Comparison of ENCODE assay signal across 8 cellular contexts in genomic region chr17:21436481-21436880, GRCh38.
DNase-seq lines count a peak whose midpoint lies in the region; ATAC-seq, FAIRE-seq and TF ChIP-seq lines count a peak whose summit lies in the region.
"Not testable (repeated sequence)": the region's sequence is repeated elsewhere in the genome, so short reads cannot be mapped to it uniquely, and the experiment has no call there.

No MANE protein-coding gene starts in this region.

- H3K27me3 ChIP-seq in Karpas-422 (ENCODE audit: low read length); endodermal cell (ENCODE audit: control insufficient read depth, insufficient read depth, low read length, poor library complexity, severe bottlenecking); right atrium auricular region: not testable (repeated sequence)
- peaks cover 35% of the 10 kb centered on the region for H3K27me3 ChIP-seq in neural progenitor cell

- H3K4me3 Mint-ChIP-seq in endodermal cell; neural progenitor cell; osteocyte (ENCODE audit: unreplicated experiment): not testable (repeated sequence)

- TF ChIP-seq CTCF in coronary artery (IDR thresholded peaks at IDR 0.05); endodermal cell (conservative IDR thresholded peaks at IDR 0.05); right atrium auricular region (IDR thresholded peaks at IDR 0.05); neural progenitor cell (IDR thresholded peaks at IDR 0.05); osteocyte (IDR thresholded peaks at IDR 0.05): not testable (repeated sequence)

- H3K9me3 ChIP-seq in Karpas-422 (ENCODE audit: low read length); endodermal cell (ENCODE audit: control insufficient read depth, low read length); right atrium auricular region; neural progenitor cell (ENCODE audit: low read depth): not testable (repeated sequence)

- H3K4me1 ChIP-seq in Karpas-422 (ENCODE audit: low read length): peaks cover 54% of the 10 kb centered on the region
- not testable (repeated sequence) for H3K4me1 ChIP-seq in endodermal cell (ENCODE audit: control insufficient read depth, insufficient read depth, low read length); right atrium auricular region; neural progenitor cell

- H3K4me2 ChIP-seq in Karpas-422 (ENCODE audit: low read depth, low read length, poor library complexity, severe bottlenecking); neural progenitor cell: not testable (repeated sequence)

- H3K36me3 ChIP-seq in Karpas-422 (ENCODE audit: insufficient read depth, low read length); endodermal cell (ENCODE audit: control insufficient read depth, insufficient read depth, low read length); right atrium auricular region; neural progenitor cell: not testable (repeated sequence)

- DNase-seq in HTR-8/SVneo (ENCODE audit: insufficient read length, low spot score); Karpas-422; neural progenitor cell (ENCODE audit: low spot score): not testable (repeated sequence)
- DNase-seq in coronary artery (ENCODE audit: low spot score) (peak; percentile 29), endodermal cell (peak; percentile 44), right atrium auricular region (ENCODE audit: low spot score) (peak; percentile 28), osteocyte (ENCODE audit: extremely low spot score, unreplicated experiment) (peak; percentile 76)

- not testable (repeated sequence) for H3K27me3 Mint-ChIP-seq in endodermal cell (ENCODE audit: insufficient read depth); neural progenitor cell (ENCODE audit: insufficient read depth, low read depth)
- H3K27me3 Mint-ChIP-seq in osteocyte (ENCODE audit: unreplicated experiment): peaks cover 10% of the 10 kb centered on the region

- not testable (repeated sequence) for H4K20me1 ChIP-seq in Karpas-422 (ENCODE audit: insufficient read depth, low read depth, low read length); neural progenitor cell (ENCODE audit: low read depth)

- WGBS in endodermal cell (ENCODE audit: insufficient coverage in 1 of 2, insufficient read length in 1 of 2), 2 experiments: 69% methylated on average over 6 of the region's 7 CpGs; no CpG with 5 or more reads in 1 of the 2 experiments

- not testable (repeated sequence) for H3K9ac ChIP-seq in Karpas-422 (ENCODE audit: low read length); endodermal cell (ENCODE audit: extremely low read depth, low read length, poor library complexity, severe bottlenecking); neural progenitor cell

- H3K9me3 Mint-ChIP-seq in endodermal cell: peaks cover 12% of the 10 kb centered on the region
- H3K9me3 Mint-ChIP-seq in neural progenitor cell; osteocyte (ENCODE audit: unreplicated experiment): not testable (repeated sequence)

- not testable (repeated sequence) for H3K27ac Mint-ChIP-seq in endodermal cell; osteocyte (ENCODE audit: unreplicated experiment)
- H3K27ac Mint-ChIP-seq in neural progenitor cell: peak overlapping the region; percentile 78

- H3K4me3 ChIP-seq in Karpas-422 (ENCODE audit: low read length); coronary artery; endodermal cell (ENCODE audit: low read length); right atrium auricular region; neural progenitor cell: not testable (repeated sequence)

- not testable (repeated sequence) for H3F3A ChIP-seq in neural progenitor cell (ENCODE audit: low read depth)

- FAIRE-seq in HTR-8/SVneo (lab: Jason Lieb, UNC): peak; percentile 95

- not testable (repeated sequence) for H3K36me3 Mint-ChIP-seq in endodermal cell (ENCODE audit: low read depth); neural progenitor cell; osteocyte (ENCODE audit: unreplicated experiment)

- not testable (repeated sequence) for H3K9me2 ChIP-seq in Karpas-422 (replicated peaks; ENCODE audit: insufficient read depth, low read length)

- H3K27ac ChIP-seq in Karpas-422 (ENCODE audit: low read length): peak overlapping the region; percentile 94
- H3K27ac ChIP-seq in coronary artery; endodermal cell (ENCODE audit: low read depth, low read length); right atrium auricular region; neural progenitor cell: not testable (repeated sequence)

- H3K4me1 Mint-ChIP-seq in endodermal cell; osteocyte (ENCODE audit: unreplicated experiment): not testable (repeated sequence)
- H3K4me1 Mint-ChIP-seq in neural progenitor cell: peaks cover 14% of the 10 kb centered on the region

- H2AFZ ChIP-seq in Karpas-422 (ENCODE audit: low read length); neural progenitor cell (replicated peaks): not testable (repeated sequence)

- peak; percentile 13 for ATAC-seq in esophagus mucosa

- not testable (repeated sequence) for H3K79me2 ChIP-seq in Karpas-422 (ENCODE audit: low read length); neural progenitor cell (ENCODE audit: low read depth)
